ENCODE assay signal across 36 cellular contexts in the genomic region with DNA sequence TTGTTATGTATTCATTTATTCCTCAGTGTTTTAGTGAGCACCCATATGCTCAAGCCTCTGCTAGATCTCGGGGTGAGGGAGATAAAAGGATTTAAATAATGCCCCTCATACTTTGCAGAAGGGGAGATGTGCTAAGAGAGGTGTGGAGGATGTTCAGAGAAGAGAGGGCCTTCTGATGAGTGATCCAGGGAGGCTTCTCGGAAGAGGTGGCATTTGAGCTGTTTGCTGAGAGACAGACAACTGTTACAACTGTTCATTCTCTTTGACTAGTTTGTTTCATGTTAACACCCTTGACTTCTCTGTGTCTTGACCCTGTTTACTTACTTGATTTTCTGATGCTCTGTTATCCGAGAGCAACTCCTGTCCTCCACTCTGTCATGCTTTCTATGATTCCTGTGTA.
"Had no signal": no experiment of that assay in that cellular context is flagged by ENCODE, and none has a peak within 500 bp of the region (broad histone marks: within the 10 kb centered on the region; RNA-seq: fewer than 3 reads in every experiment).

No MANE protein-coding gene starts in this region.

- H3K4me3 ChIP-seq: MG63 had no signal

- H3K4me2 ChIP-seq: KMS-11 had no signal

- H3K27me3 ChIP-seq: MG63 had no signal

- H3K9me3 ChIP-seq: MG63 had no signal

- DNase-seq: Karpas-422, Kasumi-1, MG63, MM.1S, MV-4-11, NCI-H1048, NCI-H1092, NCI-H1092 treated with DMSO at 0.1 percent for 48 hours, NCI-H1105, NCI-H1105 treated with DMSO at 0.1 percent for 48 hours, NCI-H1417, NCI-H1417 treated with DMSO at 0.1 percent for 48 hours, NCI-H1436, NCI-H1436 treated with DMSO at 0.1 percent for 48 hours, NCI-H146, NCI-H1694, NCI-H1694 treated with DMSO at 0.1 percent for 48 hours, NCI-H187, NCI-H187 treated with DMSO at 0.1 percent for 48 hours, NCI-H1930, NCI-H2029, NCI-H2029 treated with DMSO at 0.1 percent for 48 hours, NCI-H2081, NCI-H2081 treated with DMSO at 0.1 percent for 48 hours, NCI-H2107, NCI-H2171, NCI-H2171 treated with DMSO at 0.1 percent for 48 hours, NCI-H2227 treated with DMSO at 0.1 percent for 48 hours, NCI-H226, NCI-H345, NCI-H446, NCI-H446 treated with DMSO at 0.1 percent for 48 hours, NCI-H510A, NCI-H510A treated with DMSO at 0.1 percent for 48 hours, NCI-H524 had no signal

- H3K9ac ChIP-seq: KMS-11 had no signal

- H3K27ac ChIP-seq: KMS-11 had no signal
